ENCODE assay signal across 17 cellular contexts in genomic region chr2:51638811-51639210, GRCh38.
A peak's percentile ranks its signal among the peaks of the same experiment; 100 is the strongest.
DNase-seq lines count a peak whose midpoint lies in the region; ATAC-seq lines count a peak whose summit lies in the region.
"Had no signal": no experiment of that assay in that cellular context is flagged by ENCODE, and none has a peak within 500 bp of the region (broad histone marks: within the 10 kb centered on the region; RNA-seq: fewer than 3 reads in every experiment).

No MANE protein-coding gene starts in this region.

- intact Hi-C loops in sciatic nerve (cut with DNase I) = no loop called here

- DNase-seq in NCI-H2171 treated with DMSO at 0.1 percent for 48 hours (lab: John Stamatoyannopoulos, UW) (peak; percentile 6), NCI-H2171 (lab: John Stamatoyannopoulos, UW) (no peak), NCI-H345 (lab: John Stamatoyannopoulos, UW) (peak; percentile 47), fibroblast of peridontal ligament (ENCODE audit: extremely low read depth) (peak; percentile 46), sciatic nerve (ENCODE audit: low spot score) (no peak), amygdala (lab: John Stamatoyannopoulos, UW) (no peak)
- DNase-seq in stimulated activated CD4-positive, alpha-beta T cell treated with anti-CD3 and anti-CD28 coated beads, Interleukin-4, amount 100 ng/mL, for 1 hour = no peak
- DNase-seq: CD4-positive, alpha-beta memory T cell; DMS53; HFFc6; NCI-H1417 treated with DMSO at 0.1 percent for 48 hours; NCI-H2029; NCI-H446 treated with DMSO at 0.1 percent for 48 hours; OCI-M1; Right ventricle myocardium superior; SW 1271 had no signal

- peak; percentile 39 for ATAC-seq in sciatic nerve
- ATAC-seq in HG02981 (IDR thresholded peaks at IDR 0.05; ENCODE audit: unreplicated experiment) = no peak

Comparison
In these comparisons a context has a peak if more than half of its experiments do, and no peak if none do; other contexts are left out.
1. DNase-seq: peak in NCI-H2171 treated with DMSO at 0.1 percent for 48 hours (single experiment), NCI-H345 (single experiment) and fibroblast of peridontal ligament (single experiment); none in NCI-H2171 (single experiment), sciatic nerve (single experiment), amygdala (0 of 56) and stimulated activated CD4-positive, alpha-beta T cell treated with anti-CD3 and anti-CD28 coated beads, Interleukin-4, amount 100 ng/mL, for 1 hour (single experiment).